Comparison of ENCODE assay signal across 2 cellular contexts in the genomic region with DNA sequence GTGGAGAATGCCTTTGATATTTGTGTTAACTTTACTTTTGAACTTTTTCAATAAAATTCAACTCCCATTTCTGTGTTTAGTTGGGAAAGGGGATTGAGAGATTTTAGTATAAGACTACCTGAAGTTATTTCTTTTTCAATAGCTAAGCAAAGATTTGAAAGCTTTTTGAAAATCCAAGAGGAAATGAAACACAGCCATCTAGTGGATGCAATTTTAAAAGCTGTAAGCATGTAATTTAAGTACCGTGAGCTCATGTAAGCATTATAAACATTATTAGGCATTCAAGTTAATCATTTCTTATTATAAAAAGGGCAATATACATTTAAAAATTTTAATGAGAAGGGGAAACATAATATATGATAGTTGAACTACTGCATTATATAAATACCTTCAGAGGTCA.
TF ChIP-seq lines count a peak whose summit lies in the region.

No MANE protein-coding gene starts in this region.

TF ChIP-seq in A549, 52 proteins besides CTCF, POLR2A, EP300 and RAD21 (continued from another document):
- TF ChIP-seq, protein P1, sequence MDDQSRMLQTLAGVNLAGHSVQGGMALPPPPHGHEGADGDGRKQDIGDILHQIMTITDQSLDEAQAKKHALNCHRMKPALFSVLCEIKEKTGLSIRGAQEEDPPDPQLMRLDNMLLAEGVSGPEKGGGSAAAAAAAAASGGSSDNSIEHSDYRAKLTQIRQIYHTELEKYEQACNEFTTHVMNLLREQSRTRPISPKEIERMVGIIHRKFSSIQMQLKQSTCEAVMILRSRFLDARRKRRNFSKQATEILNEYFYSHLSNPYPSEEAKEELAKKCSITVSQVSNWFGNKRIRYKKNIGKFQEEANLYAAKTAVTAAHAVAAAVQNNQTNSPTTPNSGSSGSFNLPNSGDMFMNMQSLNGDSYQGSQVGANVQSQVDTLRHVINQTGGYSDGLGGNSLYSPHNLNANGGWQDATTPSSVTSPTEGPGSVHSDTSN (IDR thresholded peaks at IDR 0.05): no peak

TF ChIP-seq in GM23338, 12 proteins besides CTCF, POLR2A, EP300 and RAD21 (continued from another document):
- TF ChIP-seq REST (IDR thresholded peaks at IDR 0.05; ENCODE audit: unreplicated experiment) (no peak), ZNF114 (CRISPR knock-in tag; IDR thresholded peaks at IDR 0.05) (no peak), POLR2AphosphoS5 (IDR thresholded peaks at IDR 0.05; ENCODE audit: low read depth) (no peak), STAT1 (IDR thresholded peaks at IDR 0.05; ENCODE audit: unreplicated experiment) (no peak), ZNF462 (CRISPR knock-in tag; IDR thresholded peaks at IDR 0.05) (no peak)
